In genomic region chr2:233375490-233376314, GRCh38 we compare ENCODE assay signal across 17 cellular contexts. TPM values are rescaled to one million over a fixed set of nuclear protein-coding genes. Genes with fewer than 3 reads are reported as not detected.
DNase-seq lines count a peak whose midpoint lies in the region; ATAC-seq, FAIRE-seq and TF ChIP-seq lines count a peak whose summit lies in the region.
"Had no signal": no experiment of that assay in that cellular context is flagged by ENCODE, and none has a peak within 500 bp of the region (broad histone marks: within the 10 kb centered on the region; RNA-seq: fewer than 3 reads in every experiment).

No MANE protein-coding gene starts in this region.

- TF ChIP-seq POLR2A in A549 (IDR thresholded peaks at IDR 0.05; ENCODE audit: low read length) (no peak), GM12891 (IDR thresholded peaks at IDR 0.05; ENCODE audit: low read depth, low read length) (no peak), body of pancreas (IDR thresholded peaks at IDR 0.05) (no peak)

- ATAC-seq in A549: no peak; a peak in 1 of 6 replicates
- ATAC-seq in memory B cell (ENCODE audit: low read depth): no peak
- ATAC-seq in body of pancreas: no peak
- ATAC-seq: left cardiac atrium, sciatic nerve had no signal

- H3K36me3 ChIP-seq in body of pancreas (replicated peaks in 1 of 2; ENCODE audit: insufficient read depth in 1 of 2, low read depth in 2 of 2): no peaks in the 10 kb centered on the region
- H3K36me3 ChIP-seq: neural progenitor cell had no signal

- no peak overlapping the region for H3K4me3 Mint-ChIP-seq in memory B cell
- H3K4me3 Mint-ChIP-seq: neural progenitor cell had no signal

- H3K27ac ChIP-seq in A549 (peak overlapping the region; percentile 14 to 54; a peak in 3 of 6 replicates), RWPE1 (0 out of 2 replicates have a peak overlapping the region, but pooled peaks have one; percentile 7), body of pancreas (no peak overlapping the region)
- H3K27ac ChIP-seq: dorsolateral prefrontal cortex, neural progenitor cell had no signal

- CTCF ChIA-PET in A549 (lab: Yijun Ruan, JAX): interaction anchor here (0.6 to 1.8 kb wide), 4 partner anchors 9 to 336 kb away, joined by 3 to 4 read pairs (median 3); no protein-coding TSS in a partner anchor
- CTCF ChIA-PET in RWPE1 (lab: Yijun Ruan, JAX): interaction anchor here (0.6 to 0.7 kb wide), 2 partner anchors 12 kb away, joined by 3 read pairs; no protein-coding TSS in a partner anchor
- CTCF ChIA-PET in HEK293T (lab: Yijun Ruan, JAX): no interaction called here

- peaks cover 34% of the 10 kb centered on the region for H3K4me1 Mint-ChIP-seq in memory B cell

- peaks cover 20% of the 10 kb centered on the region for H3K36me3 Mint-ChIP-seq in memory B cell

- FAIRE-seq in A549 (lab: Jason Lieb, UNC) (no peak), GM12891 (lab: Jason Lieb, UNC) (peak; percentile 92)
- FAIRE-seq: HTR-8/SVneo had no signal

- no peaks in the 10 kb centered on the region for H3K9me3 Mint-ChIP-seq in memory B cell

- 65% methylated on average over 10 of the region's 10 CpGs for WGBS in A549 (ENCODE audit: missing lambda C conversion rate)
- 74 to 85% methylated on average over 10 of the region's 10 CpGs for WGBS in body of pancreas, 2 donors

- intact Hi-C loops in body of pancreas (cut with DNase I): no loop called here

- POLR2A ChIA-PET in A549 (lab: Yijun Ruan, JAX): no interaction called here
- POLR2A ChIA-PET in RWPE1 (lab: Yijun Ruan, JAX; ENCODE audit: low non-redundant PET): no interaction called here
- POLR2A ChIA-PET in HEK293T (lab: Yijun Ruan, JAX): no interaction called here

- H3K4me1 ChIP-seq in A549 (peaks cover 58% of the 10 kb centered on the region), body of pancreas (no peaks in the 10 kb centered on the region)

- H3K27me3 ChIP-seq in body of pancreas: no peaks in the 10 kb centered on the region
- H3K27me3 ChIP-seq: dorsolateral prefrontal cortex, neural progenitor cell had no signal

- TF ChIP-seq CTCF in A549 (IDR thresholded peaks at IDR 0.05) (no peak), RWPE1 (conservative IDR thresholded peaks at IDR 0.05; ENCODE audit: low read depth) (no peak), body of pancreas (IDR thresholded peaks at IDR 0.05) (no peak)

- TF ChIP-seq EP300 in A549 (IDR thresholded peaks at IDR 0.05): no peak

- H3K9me3 ChIP-seq in A549: no peaks in the 10 kb centered on the region
- H3K9me3 ChIP-seq in body of pancreas: no peaks in the 10 kb centered on the region

- H3K4me3 ChIP-seq in A549 (no peak overlapping the region), body of pancreas (no peak overlapping the region)
- H3K4me3 ChIP-seq: dorsolateral prefrontal cortex, neural progenitor cell had no signal

- peak overlapping the region; percentile 27; the same call in 1 of the 3 replicates for H3K4me2 ChIP-seq in A549
- H3K4me2 ChIP-seq: neural progenitor cell had no signal

- DNase-seq in A549 (ENCODE audit: low read depth in 1 of 2, low spot score in 1 of 2): no peak
- DNase-seq in GM12891 (ENCODE audit: insufficient read length, low spot score): no peak
- no peak for DNase-seq in RWPE1 (ENCODE audit: low spot score)
- no peak for DNase-seq in memory B cell (ENCODE audit: low spot score in 2 of 2)
- DNase-seq in Ammon's horn (ENCODE audit: low spot score): no peak
- no peak for DNase-seq in HEK293T (ENCODE audit: extremely low spot score)
- no peak for DNase-seq in cerebellar nuclear complex (lab: John Stamatoyannopoulos, UW)
- DNase-seq in body of pancreas: no peak
- DNase-seq: activated CD4-positive, alpha-beta T cell treated with anti-CD3 and anti-CD28 coated beads, Interleukin-2, amount 50 U/mL, for 4 hours; DMS 273 treated with DMSO at 0.1 percent for 48 hours; dorsolateral prefrontal cortex; left cardiac atrium; SIG-M5; stimulated activated CD4-positive, alpha-beta T cell treated with anti-CD3 and anti-CD28 coated beads, Interleukin-4, amount 100 ng/mL, for 24 hours had no signal

- peak overlapping the region; percentile 57 for H3K27ac Mint-ChIP-seq in memory B cell
- H3K27ac Mint-ChIP-seq: neural progenitor cell had no signal

- TF ChIP-seq RAD21 in A549 (conservative IDR thresholded peaks at IDR 0.05 in 1 of 2, IDR thresholded peaks at IDR 0.05 in 1 of 2): no peak

- H3K27me3 Mint-ChIP-seq in memory B cell: no peaks in the 10 kb centered on the region

TF ChIP-seq in A549, 52 proteins besides CTCF, POLR2A, EP300 and RAD21:
- TF ChIP-seq NR3C1 (IDR thresholded peaks at IDR 0.05): no peak
- no peak for TF ChIP-seq EHMT2 (IDR thresholded peaks at IDR 0.05; ENCODE audit: low read depth)
- no peak for TF ChIP-seq ELK1 (IDR thresholded peaks at IDR 0.05; ENCODE audit: low read depth, low read length)
- TF ChIP-seq PHF8 (IDR thresholded peaks at IDR 0.05; ENCODE audit: borderline replicate concordance, low read depth): no peak
- no peak for TF ChIP-seq ESRRA (IDR thresholded peaks at IDR 0.05; ENCODE audit: borderline replicate concordance, low read length)
- no peak for TF ChIP-seq JUNB (IDR thresholded peaks at IDR 0.05)
- TF ChIP-seq TFCP2L1 (CRISPR knock-in tag; IDR thresholded peaks at IDR 0.05): no peak
- no peak for TF ChIP-seq ZNF302 (CRISPR knock-in tag; IDR thresholded peaks at IDR 0.05)
TF ChIP-seq in A549: peak in this region for 0.

TF ChIP-seq in GM12891, 5 proteins besides CTCF, POLR2A, EP300 and RAD21:
- TF ChIP-seq POU2F2 (IDR thresholded peaks at IDR 0.05; ENCODE audit: low read depth, low read length): no peak
- TF ChIP-seq SPI1 (IDR thresholded peaks at IDR 0.05; ENCODE audit: low read depth, low read length): no peak
- no peak for TF ChIP-seq TAF1 (IDR thresholded peaks at IDR 0.05; ENCODE audit: low read depth, low read length)
- no peak for TF ChIP-seq PAX5 (IDR thresholded peaks at IDR 0.05; ENCODE audit: insufficient read depth, low read length, severe bottlenecking)
- TF ChIP-seq POLR2AphosphoS5 (IDR thresholded peaks at IDR 0.05; ENCODE audit: low read depth, low read length): no peak
TF ChIP-seq in GM12891: peak in this region for 0.

TF ChIP-seq in HEK293T, 16 proteins besides CTCF, POLR2A, EP300 and RAD21:
- TF ChIP-seq FOXK2 (IDR thresholded peaks at IDR 0.05) (no peak), ARNT (IDR thresholded peaks at IDR 0.05) (no peak), LEF1 (IDR thresholded peaks at IDR 0.05; ENCODE audit: borderline replicate concordance) (no peak), L3MBTL2 (conservative IDR thresholded peaks at IDR 0.05) (no peak), BHLHE40 (IDR thresholded peaks at IDR 0.05; ENCODE audit: borderline replicate concordance) (no peak), FOXA1 (IDR thresholded peaks at IDR 0.05) (no peak), TARDBP (IDR thresholded peaks at IDR 0.05) (no peak), ZNF384 (IDR thresholded peaks at IDR 0.05) (no peak), ELF4 (IDR thresholded peaks at IDR 0.05) (no peak), SP1 (IDR thresholded peaks at IDR 0.05) (no peak)

RNA-seq across cellular contexts. Expression of gene DGKD, which starts 21.4 kb away (rescaled TPM):
- 68.8 and 79.0 TPM in 2 replicates for polyA plus RNA-seq in A549 (2011; rRNA removed)
- polyA plus RNA-seq in A549 (2012; cell fraction: cytosol; rRNA removed): 74.5 and 83.0 TPM in 2 replicates
- 371 and 389 TPM in 2 replicates for polyA plus RNA-seq in A549 (2012; cell fraction: nucleus; rRNA removed)
- polyA plus RNA-seq in A549 (2017; fragmentation: RNase III; extraction: RNeasy Plus Mini Kit Qiagen cat#74134 plus additional on column Dnase treatment): 98.1 to 99.6 TPM (median 99.1 TPM) in 3 replicates
- polyA minus RNA-seq in A549 (2011; rRNA and poly(A)+ RNA removed): 118 and 170 TPM in 2 replicates
- polyA plus RNA-seq in GM12891 (2012; ENCODE audit: low read depth, missing spikeins): 53.7 TPM
- total RNA-seq in body of pancreas: 10 to 100 TPM in 1 of 2 donors, 1 to 10 TPM in 1; 9.1 to 30.3 TPM

Comparison
In these comparisons a context has a peak if more than half of its experiments do, and no peak if none do; other contexts are left out.
1. H3K27ac ChIP-seq: peak in A549 (2 of 2) and RWPE1 (single experiment); none in body of pancreas (0 of 4).